ENCODE assay signal across 8 cellular contexts in genomic region chr6:11317885-11318771, GRCh38.
DNase-seq lines count a peak whose midpoint lies in the region; ATAC-seq and TF ChIP-seq lines count a peak whose summit lies in the region.

No MANE protein-coding gene starts in this region.

- intact Hi-C loops in lower lobe of right lung (cut with DNase I), result no loop called here

- H3K36me3 ChIP-seq in lower lobe of right lung, result no peaks in the 10 kb centered on the region

- H3K4me3 ChIP-seq in lower lobe of right lung, result no peak overlapping the region

- H3K4me1 ChIP-seq in lower lobe of right lung, result peaks cover 23% of the 10 kb centered on the region

- H3K9me3 ChIP-seq in lower lobe of right lung, result no peaks in the 10 kb centered on the region

- ATAC-seq in GM18861 (IDR thresholded peaks at IDR 0.05; ENCODE audit: unreplicated experiment), result peak; percentile 86
- peak; percentile 73 for ATAC-seq in HG03196 (IDR thresholded peaks at IDR 0.05; ENCODE audit: unreplicated experiment)
- ATAC-seq in lower lobe of right lung, result peak; percentile 82 to 85
- ATAC-seq in GM21737 (IDR thresholded peaks at IDR 0.05; ENCODE audit: unreplicated experiment), result no peak

- no peak for TF ChIP-seq CTCF in lower lobe of right lung (IDR thresholded peaks at IDR 0.05)

- H3K27ac ChIP-seq in lower lobe of right lung, result peak overlapping the region; percentile 32

- DNase-seq in T-helper 22 cell (ENCODE audit: low read depth) (peak; percentile 69), brain pericyte (ENCODE audit: low read depth, low spot score) (peak; percentile 76), lower lobe of right lung (peak; percentile 59), HuH-7.5 (ENCODE audit: low spot score) (no peak)
- DNase-seq in stimulated activated CD4-positive, alpha-beta T cell treated with anti-CD3 and anti-CD28 coated beads, Interleukin-4, amount 100 ng/mL, for 4 hours, result peak; percentile 62 to 85

- no peaks in the 10 kb centered on the region for H3K27me3 ChIP-seq in lower lobe of right lung (ENCODE audit: low read depth)
